1 cellular context compared by ENCODE assay signal in genomic region chr12:51976376-51977160, GRCh38.
TF ChIP-seq lines count a peak whose summit lies in the region.

No MANE protein-coding gene starts in this region.

TF ChIP-seq in endothelial cell of umbilical vein, 7 proteins besides CTCF, POLR2A, EP300 and RAD21 (continued from another document):
- TF ChIP-seq GATA2 (IDR thresholded peaks at IDR 0.05; ENCODE audit: insufficient read depth, insufficient read length, low read depth, low read length) (peak; percentile 59), JUN (IDR thresholded peaks at IDR 0.05; ENCODE audit: borderline replicate concordance, insufficient read depth, insufficient read length, low read depth) (no peak)
TF ChIP-seq in endothelial cell of umbilical vein: peak in this region for 2.
